Comparison of ENCODE assay signal across 20 cellular contexts in genomic region chr6:50699086-50699886, GRCh38. TPM values are rescaled to one million over a fixed set of nuclear protein-coding genes. Genes with fewer than 3 reads are reported as not detected.
DNase-seq lines count a peak whose midpoint lies in the region; ATAC-seq and TF ChIP-seq lines count a peak whose summit lies in the region.
"Had no signal": no experiment of that assay in that cellular context is flagged by ENCODE, and none has a peak within 500 bp of the region (broad histone marks: within the 10 kb centered on the region; RNA-seq: fewer than 3 reads in every experiment).

No MANE protein-coding gene starts in this region.

- no peak overlapping the region for H3K27ac ChIP-seq in SK-N-MC
- H3K27ac ChIP-seq: gastrocnemius medialis, lower lobe of right lung had no signal

- no peak overlapping the region for H3K4me3 Mint-ChIP-seq in activated naive CD4-positive, alpha-beta T cell treated with anti-CD3 and anti-CD28 coated beads, Interleukin-2, amount 10 ng/mL, durations not matched to agents 7 days and 5 days
- H3K4me3 Mint-ChIP-seq: activated CD4-positive, alpha-beta memory T cell treated with anti-CD3 and anti-CD28 coated beads for 36 hours; central memory CD8-positive, alpha-beta T cell; naive thymus-derived CD4-positive, alpha-beta T cell; stimulated activated naive CD8-positive, alpha-beta T cell treated with anti-CD3 and anti-CD28 coated beads, Interleukin-15, Interleukin-2, amounts not matched to agents 100 ng/mL and 50 ng/mL, for 24 hours had no signal

- in situ Hi-C loops in GM13977 (cut with MboI; ENCODE audit: low pct_unique_long_range_greater_than_20kb, low sequenced_read_pairs, unreplicated experiment) = no loop called here

- no peak for TF ChIP-seq CTCF in GM13977 (IDR thresholded peaks at IDR 0.05; ENCODE audit: extremely low read depth, insufficient read depth, missing control alignments)

- CTCF ChIA-PET in activated naive CD4-positive, alpha-beta T cell treated with anti-CD3 and anti-CD28 coated beads, Interleukin-2, amount 10 ng/mL, durations not matched to agents 7 days and 5 days (lab: Charles Lee) = no interaction called here

- DNase-seq in GM13977 (ENCODE audit: low spot score) (peak; percentile 6), SK-N-MC (ENCODE audit: low read depth, low spot score) (peak; percentile 3), fibroblast of the conjunctiva (ENCODE audit: low read depth) (peak; percentile 8), amygdala (lab: John Stamatoyannopoulos, UW) (no peak), posterior vena cava (ENCODE audit: low spot score) (no peak), HuH-7.5 (ENCODE audit: low spot score) (no peak)
- no peak for DNase-seq in activated naive CD4-positive, alpha-beta T cell treated with anti-CD3 and anti-CD28 coated beads, Interleukin-2, amount 10 ng/mL, durations not matched to agents 7 days and 5 days
- DNase-seq: activated CD4-positive, alpha-beta memory T cell treated with anti-CD3 and anti-CD28 coated beads for 36 hours; activated T-cell treated with anti-CD3 and anti-CD28 coated beads, Interleukin-2, amount 50 U/mL, for 48 hours; gastrocnemius medialis; lower lobe of right lung; naive thymus-derived CD4-positive, alpha-beta T cell; NCI-H1092 treated with DMSO at 0.1 percent for 48 hours; NK-92 treated with Interleukin-12 subunit alpha and Interleukin-12 subunit beta, amount 100 ng/mL, for 24 hours had no signal

- peak; percentile 71 for ATAC-seq in HG02870 (IDR thresholded peaks at IDR 0.05; ENCODE audit: unreplicated experiment)
- ATAC-seq: gastrocnemius medialis; lower lobe of right lung; naive thymus-derived CD4-positive, alpha-beta T cell; Right ventricle myocardium inferior had no signal

- intact Hi-C loops in posterior vena cava (cut with DNase I) = no loop called here

- H3K4me1 Mint-ChIP-seq in activated naive CD4-positive, alpha-beta T cell treated with anti-CD3 and anti-CD28 coated beads, Interleukin-2, amount 10 ng/mL, durations not matched to agents 7 days and 5 days = no peaks in the 10 kb centered on the region
- H3K4me1 Mint-ChIP-seq: central memory CD8-positive, alpha-beta T cell had no signal

- H3K4me3 ChIP-seq in SK-N-MC = peak overlapping the region; percentile 0; the same call in 1 of the 2 replicates
- H3K4me3 ChIP-seq: gastrocnemius medialis, lower lobe of right lung had no signal

- H3K9me3 Mint-ChIP-seq in activated naive CD4-positive, alpha-beta T cell treated with anti-CD3 and anti-CD28 coated beads, Interleukin-2, amount 10 ng/mL, durations not matched to agents 7 days and 5 days = no peaks in the 10 kb centered on the region

- H3K36me3 ChIP-seq in SK-N-MC (ENCODE audit: insufficient read depth, low read length) = no peaks in the 10 kb centered on the region
- H3K36me3 ChIP-seq: gastrocnemius medialis, lower lobe of right lung had no signal

- H3K9ac ChIP-seq in SK-N-MC (ENCODE audit: insufficient read length) = no peak overlapping the region

- H3K27ac Mint-ChIP-seq in activated naive CD4-positive, alpha-beta T cell treated with anti-CD3 and anti-CD28 coated beads, Interleukin-2, amount 10 ng/mL, durations not matched to agents 7 days and 5 days = no peak overlapping the region
- H3K27ac Mint-ChIP-seq: activated CD4-positive, alpha-beta memory T cell treated with anti-CD3 and anti-CD28 coated beads for 36 hours; naive thymus-derived CD4-positive, alpha-beta T cell; stimulated activated naive CD8-positive, alpha-beta T cell treated with anti-CD3 and anti-CD28 coated beads, Interleukin-15, Interleukin-2, amounts not matched to agents 100 ng/mL and 50 ng/mL, for 24 hours had no signal

- H3K9me3 ChIP-seq in SK-N-MC (ENCODE audit: low read depth, low read length) = no peaks in the 10 kb centered on the region
- H3K9me3 ChIP-seq: gastrocnemius medialis, lower lobe of right lung had no signal

- no peaks in the 10 kb centered on the region for H3K36me3 Mint-ChIP-seq in activated naive CD4-positive, alpha-beta T cell treated with anti-CD3 and anti-CD28 coated beads, Interleukin-2, amount 10 ng/mL, durations not matched to agents 7 days and 5 days
- H3K36me3 Mint-ChIP-seq: activated CD4-positive, alpha-beta memory T cell treated with anti-CD3 and anti-CD28 coated beads for 36 hours; naive thymus-derived CD4-positive, alpha-beta T cell had no signal

- no peaks in the 10 kb centered on the region for H3K27me3 Mint-ChIP-seq in activated naive CD4-positive, alpha-beta T cell treated with anti-CD3 and anti-CD28 coated beads, Interleukin-2, amount 10 ng/mL, durations not matched to agents 7 days and 5 days
- H3K27me3 Mint-ChIP-seq: central memory CD8-positive, alpha-beta T cell had no signal

RNA-seq across cellular contexts. Expression of gene TFAP2D, which starts 14.0 kb away (rescaled TPM):
- total RNA-seq in posterior vena cava = not detected
- total RNA-seq: activated CD4-positive, alpha-beta memory T cell treated with anti-CD3 and anti-CD28 coated beads for 36 hours; gastrocnemius medialis; lower lobe of right lung; naive thymus-derived CD4-positive, alpha-beta T cell; pulmonary artery endothelial cell; Right ventricle myocardium inferior; urinary bladder had no signal

Comparison
In these comparisons a context has a peak if more than half of its experiments do, and no peak if none do; other contexts are left out.
1. DNase-seq: peak in GM13977 (single experiment), SK-N-MC (single experiment) and fibroblast of the conjunctiva (single experiment); none in amygdala (0 of 56), posterior vena cava (single experiment), activated naive CD4-positive, alpha-beta T cell treated with anti-CD3 and anti-CD28 coated beads, Interleukin-2, amount 10 ng/mL, durations not matched to agents 7 days and 5 days (single experiment) and HuH-7.5 (single experiment).